31 cellular contexts compared by ENCODE assay signal in the genomic region with DNA sequence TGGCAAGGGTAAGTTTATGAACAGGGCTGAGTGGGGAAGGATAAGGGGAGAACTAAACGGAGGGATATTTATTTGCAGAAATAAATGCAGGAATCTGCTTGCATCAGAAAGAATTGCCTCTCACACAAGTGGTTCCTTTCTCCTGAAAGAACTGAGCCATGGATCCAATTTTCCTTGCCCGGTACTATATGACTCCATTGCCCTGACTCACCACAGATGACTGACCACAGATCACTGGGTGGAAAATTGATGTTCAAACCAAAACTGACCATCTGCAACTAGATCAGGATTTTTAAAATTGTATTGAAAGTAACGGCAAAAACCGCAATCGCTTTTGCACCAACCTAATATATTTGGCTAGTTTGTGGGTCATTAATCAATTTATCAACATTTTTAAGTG. TPM values are rescaled to one million over a fixed set of nuclear protein-coding genes. Genes with fewer than 3 reads are reported as not detected.
DNase-seq lines count a peak whose midpoint lies in the region; ATAC-seq, FAIRE-seq and TF ChIP-seq lines count a peak whose summit lies in the region.
"Had no signal": no experiment of that assay in that cellular context is flagged by ENCODE, and none has a peak within 500 bp of the region (broad histone marks: within the 10 kb centered on the region; RNA-seq: fewer than 3 reads in every experiment).

No MANE protein-coding gene starts in this region.

- intact Hi-C loops in K562 (cut with micrococcal nuclease), result no loop called here
- intact Hi-C loops in colonic mucosa (cut with DNase I), result no loop called here

- H3K4me3 ChIP-seq in K562, result no peak overlapping the region
- H3K4me3 ChIP-seq in colonic mucosa, result no peak overlapping the region
- H3K4me3 ChIP-seq: body of pancreas, right atrium auricular region, SJSA1, smooth muscle cell, thoracic aorta had no signal

- H3K36me3 Mint-ChIP-seq in stimulated activated memory B cell treated with anti-CD40 and anti-IgM and Interleukin-4, amounts not matched to agents 10 μg/mL and 1 μg/mL and 100 μg/mL, for 72 hours, result peaks cover 4% of the 10 kb centered on the region
- no peaks in the 10 kb centered on the region for H3K36me3 Mint-ChIP-seq in activated CD4-positive, alpha-beta memory T cell treated with anti-CD3 and anti-CD28 coated beads, Interleukin-2, amount 10 ng/mL, durations not matched to agents 7 days and 5 days (ENCODE audit: low read depth)
- H3K36me3 Mint-ChIP-seq: activated CD8-positive, alpha-beta memory T cell treated with anti-CD3 and anti-CD28 coated beads, Interleukin-2, amount 10 ng/mL, durations not matched to agents 7 days and 5 days; T-cell had no signal

- no peak for TF ChIP-seq POLR2A in K562 (conservative IDR thresholded peaks at IDR 0.05)

- POLR2A ChIA-PET in K562 (lab: Yijun Ruan, JAX), result no interaction called here
- POLR2A ChIA-PET in activated CD4-positive, alpha-beta memory T cell treated with anti-CD3 and anti-CD28 coated beads, Interleukin-2, amount 10 ng/mL, durations not matched to agents 7 days and 5 days (lab: Charles Lee), result no interaction called here

- no peaks in the 10 kb centered on the region for H3K79me2 ChIP-seq in K562 (ENCODE audit: control insufficient read depth, insufficient read depth, low read length)

- H3K4me3 Mint-ChIP-seq in stimulated activated memory B cell treated with anti-CD40 and anti-IgM and Interleukin-4, amounts not matched to agents 10 μg/mL and 1 μg/mL and 100 μg/mL, for 72 hours, result no peak overlapping the region
- no peak overlapping the region for H3K4me3 Mint-ChIP-seq in activated CD4-positive, alpha-beta memory T cell treated with anti-CD3 and anti-CD28 coated beads, Interleukin-2, amount 10 ng/mL, durations not matched to agents 7 days and 5 days
- H3K4me3 Mint-ChIP-seq: activated CD8-positive, alpha-beta memory T cell treated with anti-CD3 and anti-CD28 coated beads, Interleukin-2, amount 10 ng/mL, durations not matched to agents 7 days and 5 days; activated T-cell treated with anti-CD3 and anti-CD28 coated beads, Interleukin-2, amount 50 U/mL, for 4 hours; central memory CD8-positive, alpha-beta T cell; stimulated activated naive CD8-positive, alpha-beta T cell treated with anti-CD3 and anti-CD28 coated beads, Interleukin-15, Interleukin-2, amounts not matched to agents 100 ng/mL and 50 ng/mL, for 24 hours; T-cell had no signal

- DNase-seq in EL (peak; percentile 32), M059J (ENCODE audit: low read depth) (peak; percentile 75), K562 (ENCODE audit: extremely low read depth in 1 of 4, low spot score in 3 of 4) (no peak), colonic mucosa (no peak), midbrain (lab: John Stamatoyannopoulos, UW) (no peak)
- DNase-seq in activated CD4-positive, alpha-beta memory T cell treated with anti-CD3 and anti-CD28 coated beads, Interleukin-2, amount 10 ng/mL, durations not matched to agents 7 days and 5 days, result no peak
- DNase-seq: activated CD4-positive, CD25-positive, alpha-beta regulatory T cell; activated CD8-positive, alpha-beta memory T cell treated with anti-CD3 and anti-CD28 coated beads, Interleukin-2, amount 10 ng/mL, durations not matched to agents 7 days and 5 days; activated T-cell treated with anti-CD3 and anti-CD28 coated beads, Interleukin-2, amount 50 U/mL, for 4 hours; body of pancreas; DND-41; H7; NCI-H1092 treated with DMSO at 0.1 percent for 48 hours; NCI-H1694 treated with DMSO at 0.1 percent for 48 hours; NCI-H510A; posterior cingulate gyrus; RPMI8226; stimulated activated CD4-positive, alpha-beta T cell treated with anti-CD3 and anti-CD28 coated beads, Interleukin-1b, Interleukin-23, amount 100 ng/mL, for 48 hours; T-cell had no signal

- peak overlapping the region; percentile 39 for H3K27ac Mint-ChIP-seq in stimulated activated memory B cell treated with anti-CD40 and anti-IgM and Interleukin-4, amounts not matched to agents 10 μg/mL and 1 μg/mL and 100 μg/mL, for 72 hours
- no peak overlapping the region for H3K27ac Mint-ChIP-seq in activated CD4-positive, alpha-beta memory T cell treated with anti-CD3 and anti-CD28 coated beads, Interleukin-2, amount 10 ng/mL, durations not matched to agents 7 days and 5 days
- H3K27ac Mint-ChIP-seq: activated CD8-positive, alpha-beta memory T cell treated with anti-CD3 and anti-CD28 coated beads, Interleukin-2, amount 10 ng/mL, durations not matched to agents 7 days and 5 days; stimulated activated naive CD8-positive, alpha-beta T cell treated with anti-CD3 and anti-CD28 coated beads, Interleukin-15, Interleukin-2, amounts not matched to agents 100 ng/mL and 50 ng/mL, for 24 hours; T-cell had no signal

- no peaks in the 10 kb centered on the region for H3K9me3 Mint-ChIP-seq in stimulated activated memory B cell treated with anti-CD40 and anti-IgM and Interleukin-4, amounts not matched to agents 10 μg/mL and 1 μg/mL and 100 μg/mL, for 72 hours
- H3K9me3 Mint-ChIP-seq in activated CD4-positive, alpha-beta memory T cell treated with anti-CD3 and anti-CD28 coated beads, Interleukin-2, amount 10 ng/mL, durations not matched to agents 7 days and 5 days, result no peaks in the 10 kb centered on the region
- H3K9me3 Mint-ChIP-seq: activated T-cell treated with anti-CD3 and anti-CD28 coated beads, Interleukin-2, amount 50 U/mL, for 4 hours; stimulated activated naive CD8-positive, alpha-beta T cell treated with anti-CD3 and anti-CD28 coated beads, Interleukin-15, Interleukin-2, amounts not matched to agents 100 ng/mL and 50 ng/mL, for 24 hours; T-cell had no signal

- no peak for TF ChIP-seq EP300 in K562 (IDR thresholded peaks at IDR 0.05; ENCODE audit: low read length)

- H3K9me3 ChIP-seq in K562 (replicated peaks; ENCODE audit: control insufficient read depth, insufficient read depth, low read depth, low read length), result no peaks in the 10 kb centered on the region
- no peaks in the 10 kb centered on the region for H3K9me3 ChIP-seq in colonic mucosa
- H3K9me3 ChIP-seq: body of pancreas, right atrium auricular region, SJSA1, thoracic aorta had no signal

- no peaks in the 10 kb centered on the region for H3K9me1 ChIP-seq in K562 (ENCODE audit: control insufficient read depth, insufficient read depth, low read length)

- H4K20me1 ChIP-seq in K562 (replicated peaks; ENCODE audit: control insufficient read depth, insufficient read depth, low read length), result no peaks in the 10 kb centered on the region

- H3K27me3 ChIP-seq in K562 (ENCODE audit: control insufficient read depth in 2 of 2, insufficient read depth in 2 of 2, low read length in 2 of 2) (no peaks in the 10 kb centered on the region), colonic mucosa (no peaks in the 10 kb centered on the region)
- H3K27me3 ChIP-seq: body of pancreas, right atrium auricular region, SJSA1 had no signal

- H2AFZ ChIP-seq in K562 (ENCODE audit: low read depth, low read length), result peak overlapping the region; percentile 4; the same call in 1 of the 2 replicates

- no peak for FAIRE-seq in K562 (lab: Jason Lieb, UNC)
- FAIRE-seq: frontal cortex, urothelium cell line had no signal

- no peak for TF ChIP-seq RAD21 in K562 (CRISPR knock-in tag; conservative IDR thresholded peaks at IDR 0.05 in 1 of 2, IDR thresholded peaks at IDR 0.05 in 1 of 2)

- H3K9ac ChIP-seq in K562 (ENCODE audit: insufficient read depth in 1 of 2, low read depth in 2 of 2, low read length in 2 of 2), result no peak overlapping the region
- no peak overlapping the region for H3K9ac ChIP-seq in colonic mucosa (ENCODE audit: low read depth in 2 of 2, low read length in 2 of 2)

- no peaks in the 10 kb centered on the region for H3K27me3 Mint-ChIP-seq in stimulated activated memory B cell treated with anti-CD40 and anti-IgM and Interleukin-4, amounts not matched to agents 10 μg/mL and 1 μg/mL and 100 μg/mL, for 72 hours
- H3K27me3 Mint-ChIP-seq in activated CD4-positive, alpha-beta memory T cell treated with anti-CD3 and anti-CD28 coated beads, Interleukin-2, amount 10 ng/mL, durations not matched to agents 7 days and 5 days, result no peaks in the 10 kb centered on the region
- H3K27me3 Mint-ChIP-seq: activated CD8-positive, alpha-beta memory T cell treated with anti-CD3 and anti-CD28 coated beads, Interleukin-2, amount 10 ng/mL, durations not matched to agents 7 days and 5 days had no signal

- H3K36me3 ChIP-seq in K562 (ENCODE audit: control insufficient read depth, insufficient read depth, low read length) (no peaks in the 10 kb centered on the region), colonic mucosa (no peaks in the 10 kb centered on the region)
- H3K36me3 ChIP-seq: right atrium auricular region, SJSA1, thoracic aorta had no signal

- 88% methylated on average over 5 of the region's 5 CpGs for WGBS in K562 (ENCODE audit: insufficient coverage, low coverage, missing lambda C conversion rate)

- CTCF ChIA-PET in K562 (lab: Yijun Ruan, JAX; ENCODE audit: low intra/inter-chr PET ratio), result no interaction called here
- CTCF ChIA-PET in activated CD4-positive, alpha-beta memory T cell treated with anti-CD3 and anti-CD28 coated beads, Interleukin-2, amount 10 ng/mL, durations not matched to agents 7 days and 5 days (lab: Charles Lee), result no interaction called here

- in situ Hi-C loops in K562 (cut with MboI), result no loop called here

- H3K4me1 Mint-ChIP-seq in stimulated activated memory B cell treated with anti-CD40 and anti-IgM and Interleukin-4, amounts not matched to agents 10 μg/mL and 1 μg/mL and 100 μg/mL, for 72 hours, result peaks cover 42% of the 10 kb centered on the region
- no peaks in the 10 kb centered on the region for H3K4me1 Mint-ChIP-seq in activated CD4-positive, alpha-beta memory T cell treated with anti-CD3 and anti-CD28 coated beads, Interleukin-2, amount 10 ng/mL, durations not matched to agents 7 days and 5 days
- H3K4me1 Mint-ChIP-seq: central memory CD8-positive, alpha-beta T cell had no signal

- H3K27ac ChIP-seq in K562 (ENCODE audit: extremely low read depth, low read depth, low read length) (no peak overlapping the region), colonic mucosa (no peak overlapping the region)
- H3K27ac ChIP-seq: body of pancreas, C4-2B, right atrium auricular region, SJSA1, thoracic aorta had no signal

- BruUV-seq in K562 (replicated peaks; lab: Mats Ljungman, UMichigan), result no TSS peak

- TF ChIP-seq CTCF in K562 (IDR thresholded peaks at IDR 0.05 in 2 of 3, conservative IDR thresholded peaks at IDR 0.05 in 1 of 3; ENCODE audit: insufficient read depth in 2 of 3, low read depth in 1 of 3, low read length in 3 of 3) (no peak), colonic mucosa (IDR thresholded peaks at IDR 0.05) (no peak)

- ATAC-seq in K562, result no peak
- ATAC-seq in stimulated activated memory B cell treated with anti-CD40 and anti-IgM and Interleukin-4, amounts not matched to agents 10 μg/mL and 1 μg/mL and 100 μg/mL, for 72 hours, result no peak
- ATAC-seq: activated CD8-positive, alpha-beta memory T cell treated with anti-CD3 and anti-CD28 coated beads, Interleukin-2, amount 10 ng/mL, durations not matched to agents 7 days and 5 days; activated T-cell treated with anti-CD3 and anti-CD28 coated beads, Interleukin-2, amount 50 U/mL, for 4 hours; body of pancreas; esophagus mucosa; T-cell had no signal

- H3K4me2 ChIP-seq in K562 (ENCODE audit: insufficient read depth, low read length), result no peak overlapping the region
- H3K4me2 ChIP-seq: smooth muscle cell had no signal

- H3K4me1 ChIP-seq in K562 (replicated peaks in 1 of 2; ENCODE audit: control insufficient read depth in 2 of 2, insufficient read depth in 2 of 2, low read length in 2 of 2), result peaks cover 6 to 66% of the 10 kb centered on the region in 2 experiments
- peaks cover 13% of the 10 kb centered on the region for H3K4me1 ChIP-seq in colonic mucosa
- H3K4me1 ChIP-seq: right atrium auricular region had no signal

RNA-seq across cellular contexts. Expression of gene MACC1, which starts 6.2 kb away (rescaled TPM):
- total RNA-seq in M059J (2014; rRNA removed; shearing (Covaris generic)), result 0.07 and 0.15 TPM in 2 replicates
- 22.2 and 81.4 TPM in 2 replicates for total RNA-seq in K562 (2011; cell fraction: chromatin; rRNA removed; ENCODE audit: low replicate concordance)
- 6.7 and 10.3 TPM in 2 replicates for total RNA-seq in K562 (2011; cell fraction: nucleolus; rRNA removed)
- total RNA-seq in K562 (2011; cell fraction: nucleoplasm; rRNA removed), result 21.9 and 60.5 TPM in 2 replicates
- total RNA-seq in K562 (2014; rRNA removed) (10.4 and 12.6 TPM in 2 replicates), K562 (2014; rRNA removed; fragmentation: Illumina TruSeq; extraction: Trizol) (30.2 and 36.7 TPM in 2 replicates), K562 (2015; rRNA removed; fragmentation: Illumina TruSeq; extraction: Trizol) (16.7 and 17.8 TPM in 2 replicates), K562 (2021) (16.1 and 20.4 TPM in 2 replicates), colonic mucosa (10 to 100 TPM in 1 of 2 donors, 1 to 10 TPM in 1; 9.5 to 12.8 TPM)
- polyA plus RNA-seq in K562 (2011; rRNA removed) (5.1 and 12.7 TPM in 2 replicates), K562 (2014; fragmentation: Illumina TruSeq; extraction: Trizol) (9.1 and 9.6 TPM in 2 replicates), K562 (2014; fragmentation: Nextera tagmentation; extraction: Ambion mirVana) (1 to 10 TPM; 7.5 to 8.6 TPM), K562 (2014; rRNA removed) (4.4 and 5.9 TPM in 2 replicates)
- 1.9 and 2.4 TPM in 2 replicates for polyA plus RNA-seq in K562 (2011; cell fraction: cytosol; rRNA removed)
- polyA plus RNA-seq in K562 (2011; cell fraction: nucleus; rRNA removed), result 4.5 and 6.4 TPM in 2 replicates
- 5.6 and 6.9 TPM in 2 replicates for polyA plus RNA-seq in K562 (2012)
- 25.1 and 40.4 TPM in 2 replicates for polyA minus RNA-seq in K562 (2011; rRNA and poly(A)+ RNA removed)
- polyA minus RNA-seq in K562 (2011; cell fraction: cytosol; rRNA and poly(A)+ RNA removed), result 9.4 and 19.5 TPM in 2 replicates
- 13.6 and 17.3 TPM in 2 replicates for polyA minus RNA-seq in K562 (2011; cell fraction: nucleus; rRNA and poly(A)+ RNA removed)
- under 1 TPM; 0.18 to 0.20 TPM for total RNA-seq in activated CD4-positive, alpha-beta memory T cell treated with anti-CD3 and anti-CD28 coated beads, Interleukin-2, amount 10 ng/mL, durations not matched to agents 7 days and 5 days
- total RNA-seq: dermis microvascular lymphatic vessel endothelial cell, SJSA1 had no signal
- polyA plus RNA-seq: smooth muscle cell had no signal

Comparison
In these comparisons a context has a peak if more than half of its experiments do, and no peak if none do; other contexts are left out.
1. DNase-seq: peak in EL (single experiment) and M059J (single experiment); none in K562 (0 of 4), colonic mucosa (single experiment), activated CD4-positive, alpha-beta memory T cell treated with anti-CD3 and anti-CD28 coated beads, Interleukin-2, amount 10 ng/mL, durations not matched to agents 7 days and 5 days (single experiment) and midbrain (single experiment).